ENCODE assay signal across 13 cellular contexts in the genomic region with DNA sequence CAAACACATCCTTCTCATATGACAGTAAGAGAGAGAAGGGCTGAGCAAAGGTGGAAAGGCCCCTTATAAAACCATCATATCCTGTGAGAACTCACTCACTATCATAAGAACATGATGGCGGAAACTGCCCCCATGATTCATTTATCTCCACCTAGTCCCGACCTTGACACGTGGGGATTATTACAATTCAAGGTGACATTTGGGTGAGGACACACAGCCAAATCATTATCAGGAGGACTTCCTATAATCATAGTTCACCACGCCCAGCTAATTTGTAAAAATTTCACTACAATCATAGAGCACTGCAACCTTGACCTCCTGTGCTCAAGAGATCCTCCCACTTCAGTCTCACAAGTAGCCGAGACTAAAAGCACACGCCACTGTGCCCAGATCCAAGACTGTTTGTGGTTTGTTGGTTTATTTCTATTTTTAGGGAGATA.
DNase-seq lines count a peak whose midpoint lies in the region; ATAC-seq and TF ChIP-seq lines count a peak whose summit lies in the region.
"Had no signal": no experiment of that assay in that cellular context is flagged by ENCODE, and none has a peak within 500 bp of the region (broad histone marks: within the 10 kb centered on the region; RNA-seq: fewer than 3 reads in every experiment).

No MANE protein-coding gene starts in this region.

- WGBS in heart right ventricle, 2 donors, result 32 to 37% methylated on average over 6 of the region's 6 CpGs
- 37 to 61% (median 53%) methylated on average over 6 of the region's 6 CpGs for whole genome bisulfite sequencing in spleen, 5 donors
- WGBS in suprapubic skin, result 70% methylated on average over 6 of the region's 6 CpGs

- H3K4me1 ChIP-seq in heart right ventricle (peaks cover 5 to 62% (median 42%) of the 10 kb centered on the region in 9 donors), spleen (peaks cover 28 to 72% (median 64%) of the 10 kb centered on the region in 6 donors), suprapubic skin (no peaks in the 10 kb centered on the region)

- H3K4me3 ChIP-seq in heart right ventricle (no peak overlapping the region), spleen (peak overlapping the region in 1 of 8 donors; percentile 17), suprapubic skin (no peak overlapping the region)

- H3K27ac ChIP-seq in VCaP, result 0 out of 2 replicates have a peak overlapping the region, but pooled peaks have one; percentile 19
- peak overlapping the region in 9 of 10 donors; percentile 42 to 91 (median 70) for H3K27ac ChIP-seq in heart right ventricle
- peak overlapping the region; percentile 45 to 83 (median 64) for H3K27ac ChIP-seq in spleen
- no peak overlapping the region for H3K27ac ChIP-seq in suprapubic skin

- H3K36me3 ChIP-seq in heart right ventricle (peaks cover 0 to 15% (median 0%) of the 10 kb centered on the region in 9 donors), spleen (peaks cover 0 to 12% (median 0%) of the 10 kb centered on the region in 6 donors), suprapubic skin (peaks cover 4% of the 10 kb centered on the region)

- H3K9me3 ChIP-seq in heart right ventricle, result no peaks in the 10 kb centered on the region
- H3K9me3 ChIP-seq in spleen, result no peaks in the 10 kb centered on the region
- no peaks in the 10 kb centered on the region for H3K9me3 ChIP-seq in suprapubic skin

- TF ChIP-seq CTCF in VCaP (conservative IDR thresholded peaks at IDR 0.05) (no peak), heart right ventricle (IDR thresholded peaks at IDR 0.05) (no peak), spleen (IDR thresholded peaks at IDR 0.05 in 8 of 11, conservative IDR thresholded peaks at IDR 0.05 in 3 of 11) (no peak), suprapubic skin (IDR thresholded peaks at IDR 0.05) (no peak)

- intact Hi-C loops in heart right ventricle (cut with DNase I) (no loop called here), spleen (cut with DNase I; ENCODE audit: low total_unique reads) (no loop called here)

- peak; percentile 22 for DNase-seq in activated CD4-positive, alpha-beta T cell treated with anti-CD3 and anti-CD28 coated beads for 48 hours
- no peak for DNase-seq in activated CD4-positive, alpha-beta T cell treated with anti-CD3 and anti-CD28 coated beads, Interleukin-2, amount 50 U/mL, for 1 hour
- no peak for DNase-seq in heart right ventricle
- DNase-seq in spleen, result no peak
- DNase-seq in epidermal melanocyte (ENCODE audit: insufficient read length, low spot score), result no peak
- DNase-seq in D341Med (ENCODE audit: low spot score), result no peak
- no peak for DNase-seq in suprapubic skin (ENCODE audit: low spot score in 2 of 2)
- DNase-seq: ACHN; EL; NCI-H1048; stimulated activated naive CD4-positive, alpha-beta T cell had no signal

- no peaks in the 10 kb centered on the region for H3K27me3 ChIP-seq in heart right ventricle
- no peaks in the 10 kb centered on the region for H3K27me3 ChIP-seq in spleen (replicated peaks in 1 of 7)
- H3K27me3 ChIP-seq in suprapubic skin, result no peaks in the 10 kb centered on the region

- ATAC-seq in heart right ventricle, result peak; percentile 13 to 71 (median 52)
- ATAC-seq: SK-N-SH treated with all-trans-retinoic acid at 6 μM for 48 hours had no signal

- TF ChIP-seq EP300 in suprapubic skin (IDR thresholded peaks at IDR 0.05), result no peak

- no peak for TF ChIP-seq POLR2A in spleen (IDR thresholded peaks at IDR 0.05)
- no peak for TF ChIP-seq POLR2A in suprapubic skin (IDR thresholded peaks at IDR 0.05)
